In the genomic region with DNA sequence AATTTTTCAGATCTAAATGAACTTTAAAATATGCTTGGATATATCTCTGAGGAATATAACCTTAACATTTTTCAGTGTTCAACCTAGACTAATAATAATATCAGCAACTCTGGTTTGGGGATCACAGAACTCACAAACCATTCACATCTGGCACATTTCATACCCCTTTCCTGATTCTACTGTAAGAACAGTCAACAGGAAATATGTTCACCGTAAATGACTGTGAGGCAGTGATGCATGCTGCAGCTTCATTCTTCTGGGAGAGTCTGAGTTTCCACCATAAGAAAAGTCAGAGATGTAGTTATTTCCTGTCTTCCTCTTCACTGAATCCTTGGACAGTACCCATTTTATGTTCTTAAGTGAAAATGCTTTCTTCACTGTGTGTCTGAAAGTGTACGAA, we compare ENCODE assay signal across 17 cellular contexts.
DNase-seq lines count a peak whose midpoint lies in the region; ATAC-seq, FAIRE-seq and TF ChIP-seq lines count a peak whose summit lies in the region.
"Had no signal": no experiment of that assay in that cellular context is flagged by ENCODE, and none has a peak within 500 bp of the region (broad histone marks: within the 10 kb centered on the region; RNA-seq: fewer than 3 reads in every experiment).

No MANE protein-coding gene starts in this region.

- ATAC-seq in HG03045 (IDR thresholded peaks at IDR 0.05; ENCODE audit: unreplicated experiment) = no peak
- ATAC-seq in GM19452 (IDR thresholded peaks at IDR 0.05; ENCODE audit: unreplicated experiment) = no peak
- ATAC-seq: K562 had no signal

- H3K27me3 Mint-ChIP-seq in activated CD4-positive, alpha-beta memory T cell treated with anti-CD3 and anti-CD28 coated beads for 36 hours = no peaks in the 10 kb centered on the region
- H3K27me3 Mint-ChIP-seq in activated CD4-positive, alpha-beta memory T cell treated with anti-CD3 and anti-CD28 coated beads, Interleukin-2, amount 10 ng/mL, durations not matched to agents 7 days and 5 days = no peaks in the 10 kb centered on the region
- peaks cover 5% of the 10 kb centered on the region for H3K27me3 Mint-ChIP-seq in nephron progenitor cell (ENCODE audit: low read depth, poor library complexity)

- H3K36me3 ChIP-seq in Loucy (ENCODE audit: insufficient read depth, low read length) (no peaks in the 10 kb centered on the region), endothelial cell of umbilical vein (ENCODE audit: control insufficient read depth in 2 of 2, extremely low read depth in 1 of 2, insufficient read depth in 2 of 2, low read length in 2 of 2) (no peaks in the 10 kb centered on the region)
- H3K36me3 ChIP-seq: tibial artery had no signal

- H3K9me3 Mint-ChIP-seq in activated CD4-positive, alpha-beta memory T cell treated with anti-CD3 and anti-CD28 coated beads for 36 hours = no peaks in the 10 kb centered on the region
- H3K9me3 Mint-ChIP-seq in activated CD4-positive, alpha-beta memory T cell treated with anti-CD3 and anti-CD28 coated beads, Interleukin-2, amount 10 ng/mL, durations not matched to agents 7 days and 5 days = no peaks in the 10 kb centered on the region
- no peaks in the 10 kb centered on the region for H3K9me3 Mint-ChIP-seq in nephron progenitor cell
- H3K9me3 Mint-ChIP-seq: mesothelial cell of epicardium had no signal

- H3K27me3 ChIP-seq in Loucy (ENCODE audit: insufficient read depth, low read length, poor library complexity, severe bottlenecking) = no peaks in the 10 kb centered on the region
- H3K27me3 ChIP-seq in endothelial cell of umbilical vein (ENCODE audit: control insufficient read depth in 2 of 2, insufficient read depth in 2 of 2, low read length in 2 of 2) = peaks cover 0 to 3% of the 10 kb centered on the region in 2 experiments
- H3K27me3 ChIP-seq: tibial artery had no signal

- intact Hi-C loops in activated CD4-positive, alpha-beta memory T cell treated with anti-CD3 and anti-CD28 coated beads for 36 hours (cut with micrococcal nuclease) = no loop called here
- intact Hi-C loops in endothelial cell of umbilical vein (cut with micrococcal nuclease) = no loop called here

- H3K79me2 ChIP-seq in Loucy (ENCODE audit: insufficient read depth, low read length) (no peaks in the 10 kb centered on the region), endothelial cell of umbilical vein (ENCODE audit: control insufficient read depth, insufficient read depth, low read length) (no peaks in the 10 kb centered on the region)

- H3K27ac Mint-ChIP-seq in activated CD4-positive, alpha-beta memory T cell treated with anti-CD3 and anti-CD28 coated beads for 36 hours = peak overlapping the region; percentile 3
- no peak overlapping the region for H3K27ac Mint-ChIP-seq in activated CD4-positive, alpha-beta memory T cell treated with anti-CD3 and anti-CD28 coated beads, Interleukin-2, amount 10 ng/mL, durations not matched to agents 7 days and 5 days
- H3K27ac Mint-ChIP-seq in nephron progenitor cell = peak overlapping the region; percentile 29
- H3K27ac Mint-ChIP-seq: mesothelial cell of epicardium had no signal

- H2AFZ ChIP-seq in Loucy (ENCODE audit: low read length) (peak overlapping the region; percentile 31; the same call in 1 of the 2 replicates), endothelial cell of umbilical vein (ENCODE audit: low read depth, low read length) (no peak overlapping the region)

- H3K4me2 ChIP-seq in Loucy (ENCODE audit: low read depth, low read length, poor library complexity, severe bottlenecking) (peak overlapping the region; percentile 44), endothelial cell of umbilical vein (ENCODE audit: insufficient read depth, low read length) (no peak overlapping the region)

- H3K4me3 Mint-ChIP-seq in activated CD4-positive, alpha-beta memory T cell treated with anti-CD3 and anti-CD28 coated beads for 36 hours = no peak overlapping the region
- no peak overlapping the region for H3K4me3 Mint-ChIP-seq in activated CD4-positive, alpha-beta memory T cell treated with anti-CD3 and anti-CD28 coated beads, Interleukin-2, amount 10 ng/mL, durations not matched to agents 7 days and 5 days
- peak overlapping the region; percentile 6 for H3K4me3 Mint-ChIP-seq in nephron progenitor cell
- H3K4me3 Mint-ChIP-seq: mesothelial cell of epicardium had no signal

- no peaks in the 10 kb centered on the region for H3K9me3 ChIP-seq in Loucy (ENCODE audit: insufficient read depth, low read depth, low read length)
- no peaks in the 10 kb centered on the region for H3K9me3 ChIP-seq in endothelial cell of umbilical vein (replicated peaks; ENCODE audit: control insufficient read depth, insufficient read depth, low read length)
- H3K9me3 ChIP-seq: tibial artery had no signal

- H3F3A ChIP-seq in Loucy (ENCODE audit: low read depth) = no peaks in the 10 kb centered on the region

- H3K9ac ChIP-seq in Loucy (ENCODE audit: low read depth, low read length, poor library complexity, severe bottlenecking) (no peak overlapping the region), endothelial cell of umbilical vein (replicated peaks; ENCODE audit: extremely low read depth, insufficient read depth, low read length) (no peak overlapping the region)

- TF ChIP-seq CTCF in Loucy (conservative IDR thresholded peaks at IDR 0.05; ENCODE audit: low read length) (no peak), endothelial cell of umbilical vein (IDR thresholded peaks at IDR 0.05; ENCODE audit: extremely low read depth in 1 of 2, insufficient read depth in 1 of 2, low read depth in 1 of 2, low read length in 2 of 2) (no peak), nephron progenitor cell (IDR thresholded peaks at IDR 0.05) (no peak)

- H3K4me1 ChIP-seq in Loucy (ENCODE audit: insufficient read depth, low read length, poor library complexity, severe bottlenecking) = peaks cover 13% of the 10 kb centered on the region
- no peaks in the 10 kb centered on the region for H3K4me1 ChIP-seq in endothelial cell of umbilical vein (ENCODE audit: control insufficient read depth, extremely low read depth, insufficient read depth, low read length)
- H3K4me1 ChIP-seq: tibial artery had no signal

- H3K36me3 Mint-ChIP-seq in activated CD4-positive, alpha-beta memory T cell treated with anti-CD3 and anti-CD28 coated beads for 36 hours = no peaks in the 10 kb centered on the region
- H3K36me3 Mint-ChIP-seq in activated CD4-positive, alpha-beta memory T cell treated with anti-CD3 and anti-CD28 coated beads, Interleukin-2, amount 10 ng/mL, durations not matched to agents 7 days and 5 days (ENCODE audit: low read depth) = no peaks in the 10 kb centered on the region
- H3K36me3 Mint-ChIP-seq in nephron progenitor cell (ENCODE audit: low read depth) = no peaks in the 10 kb centered on the region
- H3K36me3 Mint-ChIP-seq: mesothelial cell of epicardium had no signal

- H4K20me1 ChIP-seq in Loucy (ENCODE audit: insufficient read depth, low read length, poor library complexity, severe bottlenecking) (no peaks in the 10 kb centered on the region), endothelial cell of umbilical vein (replicated peaks; ENCODE audit: control insufficient read depth, extremely low read depth, insufficient read depth, low read length) (no peaks in the 10 kb centered on the region)

- no peak overlapping the region for H3K27ac ChIP-seq in endothelial cell of umbilical vein (ENCODE audit: insufficient read depth, low read depth, low read length)
- H3K27ac ChIP-seq: skin epidermis, tibial artery had no signal

- BruUV-seq in endothelial cell of umbilical vein (replicated peaks; lab: Mats Ljungman, UMichigan) = no TSS peak

- TF ChIP-seq POLR2A in endothelial cell of umbilical vein (IDR thresholded peaks at IDR 0.05; ENCODE audit: low read depth, low read length) = no peak

- dilution Hi-C loops in endothelial cell of umbilical vein (cut with MboI; ENCODE audit: extremely low pct_ligation_motif_present, low sequenced_read_pairs) = no loop called here

- peak; percentile 24 for DNase-seq in activated CD4-positive, alpha-beta memory T cell treated with anti-CD3 and anti-CD28 coated beads for 36 hours
- no peak for DNase-seq in activated CD4-positive, alpha-beta memory T cell treated with anti-CD3 and anti-CD28 coated beads, Interleukin-2, amount 10 ng/mL, durations not matched to agents 7 days and 5 days
- DNase-seq in endothelial cell of umbilical vein (ENCODE audit: low read depth, low spot score) (peak; percentile 6), nephron progenitor cell (no peak), NCI-H446 (lab: John Stamatoyannopoulos, UW) (no peak)
- DNase-seq: activated CD4-positive, CD25-positive, alpha-beta regulatory T cell treated with anti-CD3 and anti-CD28 coated beads, Interleukin-2, amount 50 U/mL, for 72 hours; activated T-cell treated with anti-CD3 and anti-CD28 coated beads for 4 hours; NCI-H1105 treated with DMSO at 0.1 percent for 48 hours; Right ventricle myocardium superior; tibial artery had no signal

- POLR2A ChIA-PET in activated CD4-positive, alpha-beta memory T cell treated with anti-CD3 and anti-CD28 coated beads for 36 hours (lab: Charles Lee) = no interaction called here
- POLR2A ChIA-PET in activated CD4-positive, alpha-beta memory T cell treated with anti-CD3 and anti-CD28 coated beads, Interleukin-2, amount 10 ng/mL, durations not matched to agents 7 days and 5 days (lab: Charles Lee) = interaction anchor here (0.6 kb wide), 1 partner anchor 10 kb away, joined by 3 read pairs; no protein-coding TSS in a partner anchor
- POLR2A ChIA-PET in endothelial cell of umbilical vein (lab: Charles Lee) = no interaction called here

- FAIRE-seq in endothelial cell of umbilical vein (lab: Jason Lieb, UNC) = peak; percentile 15
- FAIRE-seq: A204.1, K562 had no signal

- H3K4me3 ChIP-seq in Loucy (ENCODE audit: low read length, poor library complexity, severe bottlenecking) (peak overlapping the region; percentile 18), endothelial cell of umbilical vein (replicated peaks in 1 of 3; ENCODE audit: insufficient read depth in 1 of 3, low read depth in 1 of 3, low read length in 3 of 3) (no peak overlapping the region)
- H3K4me3 ChIP-seq: K562, skin epidermis, tibial artery had no signal

- H3K9me2 ChIP-seq in Loucy (replicated peaks; ENCODE audit: low read depth, low read length) = no peaks in the 10 kb centered on the region

- H3K4me1 Mint-ChIP-seq in activated CD4-positive, alpha-beta memory T cell treated with anti-CD3 and anti-CD28 coated beads for 36 hours (ENCODE audit: low read depth) = peaks cover 16% of the 10 kb centered on the region
- peaks cover 17% of the 10 kb centered on the region for H3K4me1 Mint-ChIP-seq in activated CD4-positive, alpha-beta memory T cell treated with anti-CD3 and anti-CD28 coated beads, Interleukin-2, amount 10 ng/mL, durations not matched to agents 7 days and 5 days
- H3K4me1 Mint-ChIP-seq in nephron progenitor cell = peaks cover 66% of the 10 kb centered on the region

- no peaks in the 10 kb centered on the region for H3K9me1 ChIP-seq in endothelial cell of umbilical vein (replicated peaks; ENCODE audit: control insufficient read depth, extremely low read depth, insufficient read depth, low read length)

- CTCF ChIA-PET in activated CD4-positive, alpha-beta memory T cell treated with anti-CD3 and anti-CD28 coated beads for 36 hours (lab: Charles Lee) = interaction anchor here (0.6 to 1.2 kb wide), 2 partner anchors 236 to 253 kb away, joined by 3 to 4 read pairs; no protein-coding TSS in a partner anchor
- CTCF ChIA-PET in activated CD4-positive, alpha-beta memory T cell treated with anti-CD3 and anti-CD28 coated beads, Interleukin-2, amount 10 ng/mL, durations not matched to agents 7 days and 5 days (lab: Charles Lee) = interaction anchor here (1.2 kb wide), 1 partner anchor 62 kb away, joined by 4 read pairs; no protein-coding TSS in a partner anchor
- CTCF ChIA-PET in endothelial cell of umbilical vein (lab: Charles Lee) = interaction anchor here (0.5 to 0.7 kb wide), 2 partner anchors 9 to 20 kb away, joined by 3 read pairs; no protein-coding TSS in a partner anchor

Comparison
In these comparisons a context has a peak if more than half of its experiments do, and no peak if none do; other contexts are left out.
1. DNase-seq: peak in activated CD4-positive, alpha-beta memory T cell treated with anti-CD3 and anti-CD28 coated beads for 36 hours (single experiment) and endothelial cell of umbilical vein (single experiment); none in activated CD4-positive, alpha-beta memory T cell treated with anti-CD3 and anti-CD28 coated beads, Interleukin-2, amount 10 ng/mL, durations not matched to agents 7 days and 5 days (single experiment), nephron progenitor cell (single experiment) and NCI-H446 (0 of 2).